Comparison of ENCODE assay signal across 1 cellular context in the genomic region with DNA sequence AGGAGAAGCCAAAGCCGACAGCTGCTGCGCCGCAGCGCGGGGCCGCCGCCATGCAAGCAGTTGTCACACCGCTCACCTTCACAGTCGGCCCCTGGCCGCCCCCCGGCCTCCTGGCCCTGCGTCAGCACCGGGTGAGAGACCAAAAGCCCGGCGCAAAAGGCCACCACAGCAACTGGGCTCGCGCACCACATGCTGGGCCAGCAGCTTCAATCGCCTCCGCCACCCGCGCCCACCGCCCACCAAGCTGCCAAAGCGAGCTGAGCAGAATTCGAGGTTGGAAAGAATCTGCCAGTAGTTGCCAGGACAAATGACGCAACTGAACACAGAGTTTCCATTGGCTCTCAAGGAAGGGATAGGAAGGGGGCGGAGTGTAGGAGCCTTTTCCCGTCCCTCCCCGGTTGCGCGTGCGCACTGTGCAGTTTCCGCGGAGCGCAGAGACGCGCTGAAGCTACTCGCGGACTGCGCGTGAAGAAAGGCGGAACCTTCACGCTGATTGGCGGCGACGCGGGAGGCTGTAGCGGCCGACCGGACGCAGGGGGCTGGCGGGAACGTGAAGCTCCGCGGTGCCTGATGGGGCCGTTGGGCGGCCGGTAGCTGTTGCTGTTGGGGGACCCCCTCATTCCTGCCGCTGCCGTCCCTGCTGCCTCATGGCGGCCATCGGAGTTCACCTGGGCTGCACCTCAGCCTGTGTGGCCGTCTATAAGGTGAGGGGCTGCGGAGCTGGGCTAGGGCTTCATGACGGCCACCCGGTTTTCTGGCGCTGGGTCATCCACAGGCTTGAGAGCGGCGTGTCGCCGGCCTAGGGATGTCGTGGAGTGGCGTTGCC.
A peak's percentile ranks its signal among the peaks of the same experiment; 100 is the strongest.
TF ChIP-seq lines count a peak whose summit lies in the region.

A gene (minus strand): TSS at position 282 of the 826 bp plus-strand sequence. CDS start 91 bp downstream, at position 191.
A gene with protein sequence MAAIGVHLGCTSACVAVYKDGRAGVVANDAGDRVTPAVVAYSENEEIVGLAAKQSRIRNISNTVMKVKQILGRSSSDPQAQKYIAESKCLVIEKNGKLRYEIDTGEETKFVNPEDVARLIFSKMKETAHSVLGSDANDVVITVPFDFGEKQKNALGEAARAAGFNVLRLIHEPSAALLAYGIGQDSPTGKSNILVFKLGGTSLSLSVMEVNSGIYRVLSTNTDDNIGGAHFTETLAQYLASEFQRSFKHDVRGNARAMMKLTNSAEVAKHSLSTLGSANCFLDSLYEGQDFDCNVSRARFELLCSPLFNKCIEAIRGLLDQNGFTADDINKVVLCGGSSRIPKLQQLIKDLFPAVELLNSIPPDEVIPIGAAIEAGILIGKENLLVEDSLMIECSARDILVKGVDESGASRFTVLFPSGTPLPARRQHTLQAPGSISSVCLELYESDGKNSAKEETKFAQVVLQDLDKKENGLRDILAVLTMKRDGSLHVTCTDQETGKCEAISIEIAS (plus strand): TSS at position 551 of the 826 bp plus-strand sequence. CDS start 97 bp downstream, at position 648.
A gene with protein sequence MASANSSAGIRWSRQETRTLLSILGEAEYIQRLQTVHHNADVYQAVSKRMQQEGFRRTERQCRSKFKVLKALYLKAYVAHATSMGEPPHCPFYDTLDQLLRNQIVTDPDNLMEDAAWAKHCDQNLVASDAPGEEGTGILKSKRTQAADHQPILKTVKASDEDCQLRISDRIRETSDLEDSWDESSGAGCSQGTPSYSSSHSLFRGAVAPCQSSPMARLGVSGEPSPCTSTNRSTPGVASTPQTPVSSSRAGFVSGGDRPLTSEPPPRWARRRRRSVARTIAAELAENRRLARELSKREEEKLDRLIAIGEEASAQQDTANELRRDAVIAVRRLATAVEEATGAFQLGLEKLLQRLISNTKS (plus strand): TSS at position 551 of the 826 bp plus-strand sequence. CDS start 3,979 bp downstream, outside the sequence.

TF ChIP-seq in H1, 55 proteins besides CTCF, POLR2A, EP300 and RAD21 (continues in another document):
- TF ChIP-seq BCL11A (IDR thresholded peaks at IDR 0.05; ENCODE audit: low read depth in 2 of 2, low read length in 2 of 2) (no peak), NRF1 (IDR thresholded peaks at IDR 0.05; ENCODE audit: low read depth, low read length) (peak; percentile 95), SIN3A (conservative IDR thresholded peaks at IDR 0.05 in 1 of 2, IDR thresholded peaks at IDR 0.05 in 1 of 2; ENCODE audit: low read depth in 1 of 2, low read length in 2 of 2) (peak; percentile 11 to 69; a peak in 1 of 4 replicates), TAF7 (optimal IDR thresholded peaks at IDR 0.05; ENCODE audit: borderline replicate concordance, low read depth, low read length) (peak; percentile 93), CBX5 (IDR thresholded peaks at IDR 0.05; ENCODE audit: low read depth, low read length) (no peak), SRF (IDR thresholded peaks at IDR 0.05; ENCODE audit: low read depth, low read length) (no peak), MAFK (IDR thresholded peaks at IDR 0.05; ENCODE audit: low read depth, low read length) (no peak), TEAD4 (IDR thresholded peaks at IDR 0.05; ENCODE audit: low read depth, low read length) (peak; percentile 97), FOSL1 (IDR thresholded peaks at IDR 0.05; ENCODE audit: insufficient read depth, low read depth, low read length) (no peak), BRCA1 (IDR thresholded peaks at IDR 0.05; ENCODE audit: low read depth, low read length) (no peak), CTBP2 (IDR thresholded peaks at IDR 0.05; ENCODE audit: borderline replicate concordance, insufficient read depth, insufficient read length, low read length) (no peak), RBBP5 (IDR thresholded peaks at IDR 0.05; ENCODE audit: borderline replicate concordance, low read depth, low read length) (no peak; the same call in none of the 2 replicates), HDAC2 (IDR thresholded peaks at IDR 0.05; ENCODE audit: borderline replicate concordance in 1 of 2, low read depth in 2 of 2, low read length in 2 of 2) (peak in 1 of 2 experiments; percentile 76; a peak in 1 of 4 replicates), SIX5 (IDR thresholded peaks at IDR 0.05; ENCODE audit: low read depth, low read length) (no peak), CBX8 (IDR thresholded peaks at IDR 0.05; ENCODE audit: borderline replicate concordance, low read depth, low read length) (no peak), GTF2F1 (IDR thresholded peaks at IDR 0.05; ENCODE audit: borderline replicate concordance, low read depth, low read length) (peak; percentile 56; the same call in 1 of the 2 replicates), KDM5A (IDR thresholded peaks at IDR 0.05; ENCODE audit: low read length) (0 out of 2 replicates have a peak, but pooled peaks have one; percentile 25), HDAC6 (IDR thresholded peaks at IDR 0.05; ENCODE audit: low read depth, low read length) (no peak), GABPA (IDR thresholded peaks at IDR 0.05; ENCODE audit: borderline replicate concordance, insufficient read depth, low read length) (no peak), SUZ12 (IDR thresholded peaks at IDR 0.05; ENCODE audit: low read length) (no peak), EGR1 (IDR thresholded peaks at IDR 0.05; ENCODE audit: borderline replicate concordance, low read depth, low read length) (no peak), TBP (IDR thresholded peaks at IDR 0.05; ENCODE audit: low read depth, low read length) (peak; percentile 88), TCF12 (IDR thresholded peaks at IDR 0.05; ENCODE audit: low read depth, low read length) (0 out of 2 replicates have a peak, but pooled peaks have one; percentile 29), ZNF274 (IDR thresholded peaks at IDR 0.05; ENCODE audit: borderline replicate concordance, extremely low read depth, low read length) (no peak), KDM4A (IDR thresholded peaks at IDR 0.05; ENCODE audit: low read depth, low read length, severe bottlenecking) (peak; percentile 64), CREB1 (IDR thresholded peaks at IDR 0.05) (peak; percentile 97), EZH2 (IDR thresholded peaks at IDR 0.05; ENCODE audit: low read depth, low read length, severe bottlenecking) (no peak), RNF2 (IDR thresholded peaks at IDR 0.05; ENCODE audit: borderline replicate concordance, low read depth, low read length, missing control alignments, poor library complexity, severe bottlenecking) (no peak), CEBPB (IDR thresholded peaks at IDR 0.05; ENCODE audit: low read depth, low read length) (0 out of 2 replicates have a peak, but pooled peaks have one; percentile 37), JUND (IDR thresholded peaks at IDR 0.05; ENCODE audit: low read length) (peak; percentile 57; the same call in 1 of the 2 replicates), SAP30 (IDR thresholded peaks at IDR 0.05; ENCODE audit: insufficient read depth, insufficient replicate concordance, low read length) (no peak), CHD1 (IDR thresholded peaks at IDR 0.05; ENCODE audit: low read depth, low read length) (no peak; the same call in 1 of the 2 replicates), YY1 (IDR thresholded peaks at IDR 0.05; ENCODE audit: low read depth, low read length) (peak; percentile 83), BACH1 (IDR thresholded peaks at IDR 0.05; ENCODE audit: low read length) (peak; percentile 83), NANOG (IDR thresholded peaks at IDR 0.05; ENCODE audit: insufficient read depth, low read depth, low read length, poor library complexity, severe bottlenecking) (no peak), RFX5 (IDR thresholded peaks at IDR 0.05; ENCODE audit: borderline replicate concordance, low read depth, low read length) (peak; percentile 99), RXRA (IDR thresholded peaks at IDR 0.05; ENCODE audit: insufficient read depth, low read depth, low read length) (no peak), POU5F1 (IDR thresholded peaks at IDR 0.05; ENCODE audit: low read depth, low read length) (no peak), KDM1A (IDR thresholded peaks at IDR 0.05; ENCODE audit: borderline replicate concordance, low read length) (no peak)
- TF ChIP-seq, protein P1, sequence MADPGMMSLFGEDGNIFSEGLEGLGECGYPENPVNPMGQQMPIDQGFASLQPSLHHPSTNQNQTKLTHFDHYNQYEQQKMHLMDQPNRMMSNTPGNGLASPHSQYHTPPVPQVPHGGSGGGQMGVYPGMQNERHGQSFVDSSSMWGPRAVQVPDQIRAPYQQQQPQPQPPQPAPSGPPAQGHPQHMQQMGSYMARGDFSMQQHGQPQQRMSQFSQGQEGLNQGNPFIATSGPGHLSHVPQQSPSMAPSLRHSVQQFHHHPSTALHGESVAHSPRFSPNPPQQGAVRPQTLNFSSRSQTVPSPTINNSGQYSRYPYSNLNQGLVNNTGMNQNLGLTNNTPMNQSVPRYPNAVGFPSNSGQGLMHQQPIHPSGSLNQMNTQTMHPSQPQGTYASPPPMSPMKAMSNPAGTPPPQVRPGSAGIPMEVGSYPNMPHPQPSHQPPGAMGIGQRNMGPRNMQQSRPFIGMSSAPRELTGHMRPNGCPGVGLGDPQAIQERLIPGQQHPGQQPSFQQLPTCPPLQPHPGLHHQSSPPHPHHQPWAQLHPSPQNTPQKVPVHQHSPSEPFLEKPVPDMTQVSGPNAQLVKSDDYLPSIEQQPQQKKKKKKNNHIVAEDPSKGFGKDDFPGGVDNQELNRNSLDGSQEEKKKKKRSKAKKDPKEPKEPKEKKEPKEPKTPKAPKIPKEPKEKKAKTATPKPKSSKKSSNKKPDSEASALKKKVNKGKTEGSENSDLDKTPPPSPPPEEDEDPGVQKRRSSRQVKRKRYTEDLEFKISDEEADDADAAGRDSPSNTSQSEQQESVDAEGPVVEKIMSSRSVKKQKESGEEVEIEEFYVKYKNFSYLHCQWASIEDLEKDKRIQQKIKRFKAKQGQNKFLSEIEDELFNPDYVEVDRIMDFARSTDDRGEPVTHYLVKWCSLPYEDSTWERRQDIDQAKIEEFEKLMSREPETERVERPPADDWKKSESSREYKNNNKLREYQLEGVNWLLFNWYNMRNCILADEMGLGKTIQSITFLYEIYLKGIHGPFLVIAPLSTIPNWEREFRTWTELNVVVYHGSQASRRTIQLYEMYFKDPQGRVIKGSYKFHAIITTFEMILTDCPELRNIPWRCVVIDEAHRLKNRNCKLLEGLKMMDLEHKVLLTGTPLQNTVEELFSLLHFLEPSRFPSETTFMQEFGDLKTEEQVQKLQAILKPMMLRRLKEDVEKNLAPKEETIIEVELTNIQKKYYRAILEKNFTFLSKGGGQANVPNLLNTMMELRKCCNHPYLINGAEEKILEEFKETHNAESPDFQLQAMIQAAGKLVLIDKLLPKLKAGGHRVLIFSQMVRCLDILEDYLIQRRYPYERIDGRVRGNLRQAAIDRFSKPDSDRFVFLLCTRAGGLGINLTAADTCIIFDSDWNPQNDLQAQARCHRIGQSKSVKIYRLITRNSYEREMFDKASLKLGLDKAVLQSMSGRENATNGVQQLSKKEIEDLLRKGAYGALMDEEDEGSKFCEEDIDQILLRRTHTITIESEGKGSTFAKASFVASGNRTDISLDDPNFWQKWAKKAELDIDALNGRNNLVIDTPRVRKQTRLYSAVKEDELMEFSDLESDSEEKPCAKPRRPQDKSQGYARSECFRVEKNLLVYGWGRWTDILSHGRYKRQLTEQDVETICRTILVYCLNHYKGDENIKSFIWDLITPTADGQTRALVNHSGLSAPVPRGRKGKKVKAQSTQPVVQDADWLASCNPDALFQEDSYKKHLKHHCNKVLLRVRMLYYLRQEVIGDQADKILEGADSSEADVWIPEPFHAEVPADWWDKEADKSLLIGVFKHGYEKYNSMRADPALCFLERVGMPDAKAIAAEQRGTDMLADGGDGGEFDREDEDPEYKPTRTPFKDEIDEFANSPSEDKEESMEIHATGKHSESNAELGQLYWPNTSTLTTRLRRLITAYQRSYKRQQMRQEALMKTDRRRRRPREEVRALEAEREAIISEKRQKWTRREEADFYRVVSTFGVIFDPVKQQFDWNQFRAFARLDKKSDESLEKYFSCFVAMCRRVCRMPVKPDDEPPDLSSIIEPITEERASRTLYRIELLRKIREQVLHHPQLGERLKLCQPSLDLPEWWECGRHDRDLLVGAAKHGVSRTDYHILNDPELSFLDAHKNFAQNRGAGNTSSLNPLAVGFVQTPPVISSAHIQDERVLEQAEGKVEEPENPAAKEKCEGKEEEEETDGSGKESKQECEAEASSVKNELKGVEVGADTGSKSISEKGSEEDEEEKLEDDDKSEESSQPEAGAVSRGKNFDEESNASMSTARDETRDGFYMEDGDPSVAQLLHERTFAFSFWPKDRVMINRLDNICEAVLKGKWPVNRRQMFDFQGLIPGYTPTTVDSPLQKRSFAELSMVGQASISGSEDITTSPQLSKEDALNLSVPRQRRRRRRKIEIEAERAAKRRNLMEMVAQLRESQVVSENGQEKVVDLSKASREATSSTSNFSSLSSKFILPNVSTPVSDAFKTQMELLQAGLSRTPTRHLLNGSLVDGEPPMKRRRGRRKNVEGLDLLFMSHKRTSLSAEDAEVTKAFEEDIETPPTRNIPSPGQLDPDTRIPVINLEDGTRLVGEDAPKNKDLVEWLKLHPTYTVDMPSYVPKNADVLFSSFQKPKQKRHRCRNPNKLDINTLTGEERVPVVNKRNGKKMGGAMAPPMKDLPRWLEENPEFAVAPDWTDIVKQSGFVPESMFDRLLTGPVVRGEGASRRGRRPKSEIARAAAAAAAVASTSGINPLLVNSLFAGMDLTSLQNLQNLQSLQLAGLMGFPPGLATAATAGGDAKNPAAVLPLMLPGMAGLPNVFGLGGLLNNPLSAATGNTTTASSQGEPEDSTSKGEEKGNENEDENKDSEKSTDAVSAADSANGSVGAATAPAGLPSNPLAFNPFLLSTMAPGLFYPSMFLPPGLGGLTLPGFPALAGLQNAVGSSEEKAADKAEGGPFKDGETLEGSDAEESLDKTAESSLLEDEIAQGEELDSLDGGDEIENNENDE (IDR thresholded peaks at IDR 0.05; ENCODE audit: insufficient replicate concordance, low read length): no peak
- TF ChIP-seq, protein P2, sequence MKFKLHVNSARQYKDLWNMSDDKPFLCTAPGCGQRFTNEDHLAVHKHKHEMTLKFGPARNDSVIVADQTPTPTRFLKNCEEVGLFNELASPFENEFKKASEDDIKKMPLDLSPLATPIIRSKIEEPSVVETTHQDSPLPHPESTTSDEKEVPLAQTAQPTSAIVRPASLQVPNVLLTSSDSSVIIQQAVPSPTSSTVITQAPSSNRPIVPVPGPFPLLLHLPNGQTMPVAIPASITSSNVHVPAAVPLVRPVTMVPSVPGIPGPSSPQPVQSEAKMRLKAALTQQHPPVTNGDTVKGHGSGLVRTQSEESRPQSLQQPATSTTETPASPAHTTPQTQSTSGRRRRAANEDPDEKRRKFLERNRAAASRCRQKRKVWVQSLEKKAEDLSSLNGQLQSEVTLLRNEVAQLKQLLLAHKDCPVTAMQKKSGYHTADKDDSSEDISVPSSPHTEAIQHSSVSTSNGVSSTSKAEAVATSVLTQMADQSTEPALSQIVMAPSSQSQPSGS (IDR thresholded peaks at IDR 0.05; ENCODE audit: low read length): 0 out of 2 replicates have a peak, but pooled peaks have one; percentile 41
- TF ChIP-seq, protein P3, sequence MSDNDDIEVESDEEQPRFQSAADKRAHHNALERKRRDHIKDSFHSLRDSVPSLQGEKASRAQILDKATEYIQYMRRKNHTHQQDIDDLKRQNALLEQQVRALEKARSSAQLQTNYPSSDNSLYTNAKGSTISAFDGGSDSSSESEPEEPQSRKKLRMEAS (IDR thresholded peaks at IDR 0.05): peak; percentile 42
- TF ChIP-seq, protein P4, sequence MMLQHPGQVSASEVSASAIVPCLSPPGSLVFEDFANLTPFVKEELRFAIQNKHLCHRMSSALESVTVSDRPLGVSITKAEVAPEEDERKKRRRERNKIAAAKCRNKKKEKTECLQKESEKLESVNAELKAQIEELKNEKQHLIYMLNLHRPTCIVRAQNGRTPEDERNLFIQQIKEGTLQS (IDR thresholded peaks at IDR 0.05; ENCODE audit: insufficient read depth, low read depth, low read length): no peak
- TF ChIP-seq, protein P5, sequence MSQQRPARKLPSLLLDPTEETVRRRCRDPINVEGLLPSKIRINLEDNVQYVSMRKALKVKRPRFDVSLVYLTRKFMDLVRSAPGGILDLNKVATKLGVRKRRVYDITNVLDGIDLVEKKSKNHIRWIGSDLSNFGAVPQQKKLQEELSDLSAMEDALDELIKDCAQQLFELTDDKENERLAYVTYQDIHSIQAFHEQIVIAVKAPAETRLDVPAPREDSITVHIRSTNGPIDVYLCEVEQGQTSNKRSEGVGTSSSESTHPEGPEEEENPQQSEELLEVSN (IDR thresholded peaks at IDR 0.05): peak; percentile 80
